ENCODE assay signal across 18 cellular contexts in the genomic region with DNA sequence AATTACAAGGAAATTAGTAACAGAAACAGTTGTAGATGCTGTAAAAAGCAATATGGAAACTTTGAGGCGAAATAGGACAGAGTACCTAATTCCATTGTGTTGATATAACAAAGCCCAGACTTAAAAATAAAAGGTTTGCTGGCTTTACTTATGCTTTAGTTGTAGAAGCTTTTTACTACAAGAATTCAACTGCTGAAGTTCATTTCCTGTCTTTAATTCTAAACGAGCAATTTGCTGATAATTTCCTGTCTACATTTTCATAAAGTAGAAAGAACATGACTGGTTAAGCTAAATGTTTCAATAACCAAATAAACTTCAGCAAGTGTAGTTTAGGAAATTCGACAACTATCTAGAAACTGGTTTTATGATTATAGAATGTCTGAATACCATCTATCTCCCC.
DNase-seq lines count a peak whose midpoint lies in the region; ATAC-seq, FAIRE-seq and TF ChIP-seq lines count a peak whose summit lies in the region.
"Had no signal": no experiment of that assay in that cellular context is flagged by ENCODE, and none has a peak within 500 bp of the region (broad histone marks: within the 10 kb centered on the region; RNA-seq: fewer than 3 reads in every experiment).

No MANE protein-coding gene starts in this region.

- H2AFZ ChIP-seq in Karpas-422 (ENCODE audit: low read length) (no peak overlapping the region), keratinocyte (ENCODE audit: control insufficient read depth, low read length) (no peak overlapping the region)

- no peaks in the 10 kb centered on the region for H3K79me2 ChIP-seq in Karpas-422 (ENCODE audit: low read length)
- no peaks in the 10 kb centered on the region for H3K79me2 ChIP-seq in keratinocyte (ENCODE audit: control insufficient read depth, insufficient read depth, low read length)

- no peak for TF ChIP-seq CTCF in heart right ventricle (IDR thresholded peaks at IDR 0.05)
- TF ChIP-seq CTCF in heart left ventricle (IDR thresholded peaks at IDR 0.05): no peak
- no peak for TF ChIP-seq CTCF in keratinocyte (optimal IDR thresholded peaks at IDR 0.05 in 1 of 3, IDR thresholded peaks at IDR 0.05 in 1 of 3, conservative IDR thresholded peaks at IDR 0.05 in 1 of 3; ENCODE audit: extremely low read depth in 1 of 3, insufficient read depth in 2 of 3, low read length in 3 of 3)
- no peak for TF ChIP-seq CTCF in upper lobe of right lung (IDR thresholded peaks at IDR 0.05)

- peaks cover 0 to 45% (median 23%) of the 10 kb centered on the region in 9 donors for H3K4me1 ChIP-seq in heart right ventricle
- H3K4me1 ChIP-seq in heart left ventricle: peaks cover 0 to 31% (median 7%) of the 10 kb centered on the region in 12 donors
- H3K4me1 ChIP-seq in Karpas-422 (ENCODE audit: low read length): no peaks in the 10 kb centered on the region
- no peaks in the 10 kb centered on the region for H3K4me1 ChIP-seq in keratinocyte (ENCODE audit: control insufficient read depth, extremely low read depth, insufficient read depth, low read length)
- peaks cover 27% of the 10 kb centered on the region for H3K4me1 ChIP-seq in upper lobe of right lung

- H3K4me3 ChIP-seq in heart right ventricle: no peak overlapping the region
- no peak overlapping the region for H3K4me3 ChIP-seq in heart left ventricle
- H3K4me3 ChIP-seq in Karpas-422 (ENCODE audit: low read length): no peak overlapping the region
- H3K4me3 ChIP-seq in keratinocyte (ENCODE audit: control insufficient read depth in 2 of 3, extremely low read depth in 1 of 3, insufficient read depth in 2 of 3, low read depth in 1 of 3, low read length in 3 of 3): no peak overlapping the region
- H3K4me3 ChIP-seq in upper lobe of right lung: no peak overlapping the region

- DNase-seq in heart right ventricle: no peak
- no peak for DNase-seq in heart left ventricle
- peak; percentile 38 for DNase-seq in Karpas-422
- DNase-seq in keratinocyte (ENCODE audit: low read depth, low spot score): no peak
- DNase-seq in upper lobe of right lung: no peak
- DNase-seq in NCI-H510A treated with DMSO at 0.1 percent for 48 hours (lab: John Stamatoyannopoulos, UW): no peak
- no peak for DNase-seq in NCI-H1105 treated with DMSO at 0.1 percent for 48 hours (lab: John Stamatoyannopoulos, UW)
- no peak for DNase-seq in activated CD4-positive, alpha-beta T cell treated with anti-CD3 and anti-CD28 coated beads, Interleukin-2, amount 50 U/mL, for 4 hours
- DNase-seq: BE2C, H9, KG1, MV-4-11, NCI-H1694 treated with DMSO at 0.1 percent for 48 hours, NCI-H2081 treated with DMSO at 0.1 percent for 48 hours, NCI-H2171 treated with DMSO at 0.1 percent for 48 hours, NCI-H446, NCI-H526 treated with DMSO at 0.1 percent for 48 hours had no signal

- 54 to 63% methylated on average over 3 of the region's 3 CpGs for WGBS in heart right ventricle, 2 donors
- 56 to 67% (median 61%) methylated on average over 3 of the region's 3 CpGs for WGBS in heart left ventricle, 4 donors

- intact Hi-C loops in heart right ventricle (cut with DNase I) (no loop called here), heart left ventricle (cut with DNase I) (loop anchor here in 2 of 10 donors (2.0 to 10.0 kb wide), 2 partner anchors 57 to 85 kb away; no protein-coding TSS in a partner anchor), upper lobe of right lung (cut with DNase I) (no loop called here)

- H3K4me2 ChIP-seq in Karpas-422 (ENCODE audit: low read depth, low read length, poor library complexity, severe bottlenecking) (no peak overlapping the region), keratinocyte (ENCODE audit: control insufficient read depth, extremely low read depth, insufficient read depth, low read depth, low read length) (no peak overlapping the region)

- no peaks in the 10 kb centered on the region for H3K9me2 ChIP-seq in Karpas-422 (replicated peaks; ENCODE audit: insufficient read depth, low read length)

- no peak for TF ChIP-seq POLR2A in heart left ventricle (IDR thresholded peaks at IDR 0.05)

- no peaks in the 10 kb centered on the region for H3K9me3 ChIP-seq in heart right ventricle
- no peaks in the 10 kb centered on the region for H3K9me3 ChIP-seq in heart left ventricle
- no peaks in the 10 kb centered on the region for H3K9me3 ChIP-seq in Karpas-422 (ENCODE audit: low read length)
- no peaks in the 10 kb centered on the region for H3K9me3 ChIP-seq in keratinocyte (ENCODE audit: control insufficient read depth, low read depth, low read length)
- no peaks in the 10 kb centered on the region for H3K9me3 ChIP-seq in upper lobe of right lung
- H3K9me3 ChIP-seq: BE2C had no signal

- no peaks in the 10 kb centered on the region for H3K36me3 ChIP-seq in heart right ventricle
- H3K36me3 ChIP-seq in heart left ventricle: no peaks in the 10 kb centered on the region
- H3K36me3 ChIP-seq in Karpas-422 (ENCODE audit: insufficient read depth, low read length): no peaks in the 10 kb centered on the region
- no peaks in the 10 kb centered on the region for H3K36me3 ChIP-seq in keratinocyte (ENCODE audit: control insufficient read depth in 2 of 2, extremely low read depth in 1 of 2, insufficient read depth in 2 of 2, low read length in 2 of 2)
- no peaks in the 10 kb centered on the region for H3K36me3 ChIP-seq in upper lobe of right lung
- H3K36me3 ChIP-seq: BE2C had no signal

- peaks cover 0 to 22% (median 0%) of the 10 kb centered on the region in 7 donors for H3K27me3 ChIP-seq in heart right ventricle
- peaks cover 0 to 11% (median 0%) of the 10 kb centered on the region in 9 donors for H3K27me3 ChIP-seq in heart left ventricle
- no peaks in the 10 kb centered on the region for H3K27me3 ChIP-seq in Karpas-422 (ENCODE audit: low read length)
- H3K27me3 ChIP-seq in keratinocyte (ENCODE audit: control insufficient read depth, extremely low read depth, insufficient read depth, low read length): no peaks in the 10 kb centered on the region
- no peaks in the 10 kb centered on the region for H3K27me3 ChIP-seq in upper lobe of right lung
- H3K27me3 ChIP-seq: BE2C had no signal

- H3K27ac ChIP-seq in heart right ventricle (peak overlapping the region in 6 of 10 donors; percentile 32 to 89 (median 48)), heart left ventricle (peak overlapping the region in 6 of 12 donors; percentile 13 to 77 (median 46)), Karpas-422 (ENCODE audit: low read length) (no peak overlapping the region), keratinocyte (ENCODE audit: control insufficient read depth, insufficient read depth, low read length) (no peak overlapping the region), upper lobe of right lung (peak overlapping the region; percentile 82)

- no peaks in the 10 kb centered on the region for H4K20me1 ChIP-seq in Karpas-422 (ENCODE audit: insufficient read depth, low read depth, low read length)
- H4K20me1 ChIP-seq in keratinocyte (ENCODE audit: control insufficient read depth, extremely low read depth, insufficient read depth, low read length): no peaks in the 10 kb centered on the region

- dilution Hi-C loops in keratinocyte (cut with MboI; ENCODE audit: extremely low pct_ligation_motif_present, low sequenced_read_pairs): no loop called here

- no peak overlapping the region for H3K9ac ChIP-seq in Karpas-422 (ENCODE audit: low read length)
- no peak overlapping the region for H3K9ac ChIP-seq in keratinocyte (ENCODE audit: control insufficient read depth, extremely low read depth, insufficient read depth, low read length)

- ATAC-seq in heart right ventricle (no peak), heart left ventricle (no peak), upper lobe of right lung (no peak)
- ATAC-seq: Right ventricle myocardium inferior had no signal

- H3K9me1 ChIP-seq in keratinocyte (ENCODE audit: control insufficient read depth, extremely low read depth, insufficient read depth, low read length): no peaks in the 10 kb centered on the region

- peak; percentile 26 for FAIRE-seq in keratinocyte (lab: Jason Lieb, UNC)

Comparison
In these comparisons a context has a peak if more than half of its experiments do, and no peak if none do; other contexts are left out.
1. H3K27ac ChIP-seq: peak in heart right ventricle (6 of 10) and upper lobe of right lung (single experiment); none in Karpas-422 (single experiment) and keratinocyte (single experiment).